Comparison of ENCODE assay signal across 8 cellular contexts in genomic region chr19:47230122-47230920, GRCh38. TPM values are rescaled to one million over a fixed set of nuclear protein-coding genes. Genes with fewer than 3 reads are reported as not detected.
DNase-seq lines count a peak whose midpoint lies in the region; ATAC-seq and TF ChIP-seq lines count a peak whose summit lies in the region.

No MANE protein-coding gene starts in this region.

- ATAC-seq in activated CD8-positive, alpha-beta T cell treated with anti-CD3 and anti-CD28 coated beads for 36 hours: peak; percentile 2
- no peak for ATAC-seq in GM19395 (IDR thresholded peaks at IDR 0.05; ENCODE audit: unreplicated experiment)

- peak overlapping the region; percentile 23 for H3K27ac Mint-ChIP-seq in activated CD8-positive, alpha-beta T cell treated with anti-CD3 and anti-CD28 coated beads for 36 hours
- no peak overlapping the region for H3K27ac Mint-ChIP-seq in endodermal cell

- intact Hi-C loops in activated CD8-positive, alpha-beta T cell treated with anti-CD3 and anti-CD28 coated beads for 36 hours (cut with micrococcal nuclease): no loop called here

- 0 to 3% methylated on average over 5 to 64 of the region's 82 CpGs for WGBS in endodermal cell (ENCODE audit: insufficient coverage in 1 of 2, insufficient read length in 1 of 2), 2 experiments

- H3K9ac ChIP-seq in endodermal cell (ENCODE audit: extremely low read depth, low read length, poor library complexity, severe bottlenecking): peak overlapping the region; percentile 83

- POLR2A ChIA-PET in activated CD8-positive, alpha-beta T cell treated with anti-CD3 and anti-CD28 coated beads for 36 hours (lab: Charles Lee): interaction anchor here (1.5 kb wide), 1 partner anchor 14 kb away, joined by 6 read pairs; no protein-coding TSS in a partner anchor

- H3K4me3 ChIP-seq in GM12875 (ENCODE audit: low read depth, low read length) (peak overlapping the region; percentile 86), endodermal cell (ENCODE audit: low read length) (peak overlapping the region; percentile 95)

- peak overlapping the region; percentile 80 for H3K27ac ChIP-seq in endodermal cell (ENCODE audit: low read depth, low read length)

- H3K36me3 Mint-ChIP-seq in activated CD8-positive, alpha-beta T cell treated with anti-CD3 and anti-CD28 coated beads for 36 hours (ENCODE audit: low read depth): peaks cover 9% of the 10 kb centered on the region
- peaks cover 4% of the 10 kb centered on the region for H3K36me3 Mint-ChIP-seq in endodermal cell (ENCODE audit: low read depth)

- H3K4me3 Mint-ChIP-seq in activated CD8-positive, alpha-beta T cell treated with anti-CD3 and anti-CD28 coated beads for 36 hours: peak overlapping the region; percentile 54
- no peak overlapping the region for H3K4me3 Mint-ChIP-seq in endodermal cell

- CTCF ChIA-PET in activated CD8-positive, alpha-beta T cell treated with anti-CD3 and anti-CD28 coated beads for 36 hours (lab: Charles Lee): interaction anchor here (1.0 kb wide), 1 partner anchor 16 kb away, joined by 3 read pairs; no protein-coding TSS in a partner anchor

- no peaks in the 10 kb centered on the region for H3K27me3 ChIP-seq in endodermal cell (ENCODE audit: control insufficient read depth, insufficient read depth, low read length, poor library complexity, severe bottlenecking)

- H3K4me1 ChIP-seq in endodermal cell (ENCODE audit: control insufficient read depth, insufficient read depth, low read length): peaks cover 12% of the 10 kb centered on the region

- no peaks in the 10 kb centered on the region for H3K27me3 Mint-ChIP-seq in activated CD8-positive, alpha-beta T cell treated with anti-CD3 and anti-CD28 coated beads for 36 hours
- H3K27me3 Mint-ChIP-seq in endodermal cell (ENCODE audit: insufficient read depth): peaks cover 6% of the 10 kb centered on the region

- TF ChIP-seq CTCF in GM12875 (IDR thresholded peaks at IDR 0.05; ENCODE audit: borderline replicate concordance, insufficient read depth, low read depth, low read length): peak; percentile 89
- TF ChIP-seq CTCF in activated CD8-positive, alpha-beta T cell treated with anti-CD3 and anti-CD28 coated beads for 36 hours (IDR thresholded peaks at IDR 0.05): peak; percentile 99
- TF ChIP-seq CTCF in endodermal cell (conservative IDR thresholded peaks at IDR 0.05): peak; percentile 97

- H3K4me1 Mint-ChIP-seq in activated CD8-positive, alpha-beta T cell treated with anti-CD3 and anti-CD28 coated beads for 36 hours (ENCODE audit: low read depth): peaks cover 24% of the 10 kb centered on the region
- H3K4me1 Mint-ChIP-seq in endodermal cell: peaks cover 13% of the 10 kb centered on the region

- peaks cover 4% of the 10 kb centered on the region for H3K36me3 ChIP-seq in endodermal cell (ENCODE audit: control insufficient read depth, insufficient read depth, low read length)

- H3K9me3 Mint-ChIP-seq in activated CD8-positive, alpha-beta T cell treated with anti-CD3 and anti-CD28 coated beads for 36 hours: no peaks in the 10 kb centered on the region
- no peaks in the 10 kb centered on the region for H3K9me3 Mint-ChIP-seq in endodermal cell

- DNase-seq in LHCN-M2 (ENCODE audit: low read depth) (peak; percentile 26), endodermal cell (peak; percentile 90), midbrain (lab: John Stamatoyannopoulos, UW) (peak; percentile 43), DMS79 treated with DMSO at 0.1 percent for 48 hours (lab: John Stamatoyannopoulos, UW) (no peak)
- DNase-seq in activated CD8-positive, alpha-beta T cell treated with anti-CD3 and anti-CD28 coated beads for 36 hours: peak; percentile 87
- peak; percentile 61 to 72 for DNase-seq in stimulated activated CD8-positive, alpha-beta memory T cell treated with anti-CD3 and anti-CD28 coated beads, Interleukin-4, amount 100 ng/mL, for 4 hours (ENCODE audit: low read depth in 2 of 2, low spot score in 1 of 2)

- H3K9me3 ChIP-seq in endodermal cell (ENCODE audit: control insufficient read depth, low read length): no peaks in the 10 kb centered on the region

RNA-seq across cellular contexts. Expression of gene BBC3, which starts 0.7 kb away (rescaled TPM):
- 3.3 and 6.8 TPM in 2 replicates for total RNA-seq in LHCN-M2 (2014; rRNA removed)
- 4.0 TPM for polyA plus RNA-seq in LHCN-M2 (2012)
- total RNA-seq in activated CD8-positive, alpha-beta T cell treated with anti-CD3 and anti-CD28 coated beads for 36 hours: 10 to 100 TPM; 23.2 to 26.2 TPM
- total RNA-seq in endodermal cell: 10 to 100 TPM in 1 of 2 donors, 1 to 10 TPM in 1; 8.8 to 13.4 TPM
- polyA plus RNA-seq in endodermal cell (2013, experiment 1 of 2): 25.1 TPM
- 23.6 TPM for polyA plus RNA-seq in endodermal cell (2013, experiment 2 of 2)

RNA-seq across cellular contexts. Expression of gene CCDC9, which starts 26.0 kb away (rescaled TPM):
- total RNA-seq in LHCN-M2 (2014; rRNA removed) (4.9 and 16.2 TPM in 2 replicates), endodermal cell (10 to 100 TPM; 33.8 to 46.2 TPM)
- 18.9 TPM for polyA plus RNA-seq in LHCN-M2 (2012)
- 10 to 100 TPM; 24.4 to 27.0 TPM for total RNA-seq in activated CD8-positive, alpha-beta T cell treated with anti-CD3 and anti-CD28 coated beads for 36 hours
- 25.5 TPM for polyA plus RNA-seq in endodermal cell (2013, experiment 1 of 2)
- polyA plus RNA-seq in endodermal cell (2013, experiment 2 of 2): 23.5 TPM

RNA-seq across cellular contexts. Expression of gene INAFM1, which starts 44.4 kb away (rescaled TPM):
- total RNA-seq in LHCN-M2 (2014; rRNA removed): 0.51 and 0.80 TPM in 2 replicates
- 7.5 TPM for polyA plus RNA-seq in LHCN-M2 (2012)
- total RNA-seq in activated CD8-positive, alpha-beta T cell treated with anti-CD3 and anti-CD28 coated beads for 36 hours: 10 to 100 TPM; 11.4 to 12.7 TPM
- 10 to 100 TPM in 1 of 2 donors, 1 to 10 TPM in 1; 8.7 to 11.5 TPM for total RNA-seq in endodermal cell
- polyA plus RNA-seq in endodermal cell (2013, experiment 1 of 2): 14.7 TPM
- 15.5 TPM for polyA plus RNA-seq in endodermal cell (2013, experiment 2 of 2)
